In the genomic region with DNA sequence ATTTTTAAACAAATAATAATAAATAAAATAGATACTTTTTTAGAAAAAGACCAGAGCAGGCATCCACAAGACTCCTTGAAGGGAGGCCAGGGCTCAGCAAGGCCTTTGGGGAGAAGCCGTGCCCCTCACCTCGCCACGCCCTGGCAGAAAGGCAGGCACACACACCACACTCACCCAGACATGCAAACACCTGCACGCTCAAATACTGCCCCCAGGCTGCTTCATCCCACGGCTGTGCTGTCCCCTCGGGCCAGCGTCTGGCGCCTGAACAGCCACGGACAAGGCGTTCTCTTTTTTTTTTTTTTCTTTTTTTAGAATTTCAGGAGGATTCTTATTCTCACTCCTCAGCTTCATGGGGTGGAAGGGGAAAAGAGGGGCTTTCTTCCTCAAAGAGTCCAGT, we compare ENCODE assay signal across 11 cellular contexts. TPM values are rescaled to one million over a fixed set of nuclear protein-coding genes. Genes with fewer than 3 reads are reported as not detected.
DNase-seq lines count a peak whose midpoint lies in the region; ATAC-seq and TF ChIP-seq lines count a peak whose summit lies in the region.
"Had no signal": no experiment of that assay in that cellular context is flagged by ENCODE, and none has a peak within 500 bp of the region (broad histone marks: within the 10 kb centered on the region; RNA-seq: fewer than 3 reads in every experiment).

No MANE protein-coding gene starts in this region.

- no peaks in the 10 kb centered on the region for H3K27me3 ChIP-seq in SJSA1 (replicated peaks)
- H3K27me3 ChIP-seq in gastroesophageal sphincter, result no peaks in the 10 kb centered on the region
- no peaks in the 10 kb centered on the region for H3K27me3 ChIP-seq in thoracic aorta (replicated peaks; ENCODE audit: insufficient read depth)
- H3K27me3 ChIP-seq in mesendoderm (ENCODE audit: insufficient read depth, low read length, poor library complexity), result no peaks in the 10 kb centered on the region
- H3K27me3 ChIP-seq in transverse colon, result no peaks in the 10 kb centered on the region

- no peak overlapping the region for H3K4me2 ChIP-seq in mesendoderm (ENCODE audit: low read length)

- H2BK15ac ChIP-seq in mesendoderm (replicated peaks; ENCODE audit: low read depth), result no peak overlapping the region

- H3K36me3 ChIP-seq in SJSA1, result peaks cover 57% of the 10 kb centered on the region
- H3K36me3 ChIP-seq in gastroesophageal sphincter, result no peaks in the 10 kb centered on the region
- H3K36me3 ChIP-seq in thoracic aorta, result no peaks in the 10 kb centered on the region
- H3K36me3 ChIP-seq in mesendoderm (ENCODE audit: control insufficient read depth, insufficient read depth, low read length), result no peaks in the 10 kb centered on the region
- no peaks in the 10 kb centered on the region for H3K36me3 ChIP-seq in transverse colon

- H2BK5ac ChIP-seq in mesendoderm (ENCODE audit: low read length), result no peak overlapping the region

- H3K4me1 Mint-ChIP-seq in activated CD8-positive, alpha-beta T cell treated with anti-CD3 and anti-CD28 coated beads, Interleukin-2, amount 10 ng/mL, durations not matched to agents 7 days and 5 days (ENCODE audit: low read depth), result peaks cover 4% of the 10 kb centered on the region
- H3K4me1 Mint-ChIP-seq in activated CD8-positive, alpha-beta T cell treated with anti-CD3 and anti-CD28 coated beads for 36 hours (ENCODE audit: low read depth), result peaks cover 2% of the 10 kb centered on the region

- no peak for TF ChIP-seq POLR2A in gastroesophageal sphincter (IDR thresholded peaks at IDR 0.05)
- no peak for TF ChIP-seq POLR2A in transverse colon (IDR thresholded peaks at IDR 0.05)

- H3K4ac ChIP-seq in mesendoderm (ENCODE audit: low read depth, low read length), result no peak overlapping the region

- DNase-seq in activated CD8-positive, alpha-beta T cell treated with anti-CD3 and anti-CD28 coated beads, Interleukin-2, amount 10 ng/mL, durations not matched to agents 7 days and 5 days, result no peak
- no peak for DNase-seq in activated CD8-positive, alpha-beta T cell treated with anti-CD3 and anti-CD28 coated beads for 36 hours
- no peak for DNase-seq in SJSA1 (ENCODE audit: low read depth in 1 of 2, low spot score in 2 of 2)
- no peak for DNase-seq in thoracic aorta (ENCODE audit: low spot score)
- DNase-seq in mesendoderm, result no peak
- no peak for DNase-seq in transverse colon
- no peak for DNase-seq in activated CD4-positive, alpha-beta T cell treated with anti-CD3 and anti-CD28 coated beads for 48 hours
- DNase-seq: activated effector memory CD4-positive, alpha-beta T cell treated with Interleukin-2 at 50 U/mL for 16 hours; KG1 had no signal

- no peak overlapping the region for H2AK5ac ChIP-seq in mesendoderm (ENCODE audit: low read length)

- no peak overlapping the region for H3K27ac ChIP-seq in SJSA1
- H3K27ac ChIP-seq in gastroesophageal sphincter, result peak overlapping the region in 3 of 4 donors; percentile 88 to 96 (median 94)
- H3K27ac ChIP-seq in thoracic aorta, result peak overlapping the region; percentile 90 to 91
- no peak overlapping the region for H3K27ac ChIP-seq in mesendoderm (ENCODE audit: low read depth, low read length)
- H3K27ac ChIP-seq in transverse colon, result no peak overlapping the region
- H3K27ac ChIP-seq: parathyroid adenoma had no signal

- CTCF ChIA-PET in activated CD8-positive, alpha-beta T cell treated with anti-CD3 and anti-CD28 coated beads, Interleukin-2, amount 10 ng/mL, durations not matched to agents 7 days and 5 days (lab: Charles Lee), result interaction anchor here (1.1 to 5.2 kb wide), 6 partner anchors 9 to 454 kb away, joined by 3 to 27 read pairs (median 7); no protein-coding TSS in a partner anchor
- CTCF ChIA-PET in activated CD8-positive, alpha-beta T cell treated with anti-CD3 and anti-CD28 coated beads for 36 hours (lab: Charles Lee), result interaction anchor here (0.8 to 5.3 kb wide), 4 partner anchors 8 to 218 kb away, joined by 3 to 28 read pairs (median 13); no protein-coding TSS in a partner anchor

- ATAC-seq in activated CD8-positive, alpha-beta T cell treated with anti-CD3 and anti-CD28 coated beads, Interleukin-2, amount 10 ng/mL, durations not matched to agents 7 days and 5 days, result no peak
- no peak for ATAC-seq in activated CD8-positive, alpha-beta T cell treated with anti-CD3 and anti-CD28 coated beads for 36 hours
- no peak for ATAC-seq in gastroesophageal sphincter
- ATAC-seq in thoracic aorta (ENCODE audit: insufficient number of reproducible peaks, low FRiP score, low read depth), result no peak

- H3K23ac ChIP-seq in mesendoderm (ENCODE audit: low read length), result no peak overlapping the region

- POLR2A ChIA-PET in activated CD8-positive, alpha-beta T cell treated with anti-CD3 and anti-CD28 coated beads, Interleukin-2, amount 10 ng/mL, durations not matched to agents 7 days and 5 days (lab: Charles Lee), result no interaction called here
- POLR2A ChIA-PET in activated CD8-positive, alpha-beta T cell treated with anti-CD3 and anti-CD28 coated beads for 36 hours (lab: Charles Lee), result interaction anchor here (0.6 to 1.2 kb wide), 3 partner anchors 74 to 216 kb away, joined by 3 to 4 read pairs (median 3); no protein-coding TSS in a partner anchor

- intact Hi-C loops in activated CD8-positive, alpha-beta T cell treated with anti-CD3 and anti-CD28 coated beads for 36 hours (cut with micrococcal nuclease), result no loop called here
- intact Hi-C loops in transverse colon (cut with DNase I; ENCODE audit: low total_unique reads), result no loop called here

- H3K36me3 Mint-ChIP-seq in activated CD8-positive, alpha-beta T cell treated with anti-CD3 and anti-CD28 coated beads, Interleukin-2, amount 10 ng/mL, durations not matched to agents 7 days and 5 days (ENCODE audit: low read depth), result no peaks in the 10 kb centered on the region
- H3K36me3 Mint-ChIP-seq in activated CD8-positive, alpha-beta T cell treated with anti-CD3 and anti-CD28 coated beads for 36 hours (ENCODE audit: low read depth), result no peaks in the 10 kb centered on the region

- H3K18ac ChIP-seq in mesendoderm (ENCODE audit: low read length), result no peak overlapping the region

- H3K9me3 Mint-ChIP-seq in activated CD8-positive, alpha-beta T cell treated with anti-CD3 and anti-CD28 coated beads, Interleukin-2, amount 10 ng/mL, durations not matched to agents 7 days and 5 days (ENCODE audit: insufficient read depth), result no peaks in the 10 kb centered on the region
- no peaks in the 10 kb centered on the region for H3K9me3 Mint-ChIP-seq in activated CD8-positive, alpha-beta T cell treated with anti-CD3 and anti-CD28 coated beads for 36 hours

- H3K27me3 Mint-ChIP-seq in activated CD8-positive, alpha-beta T cell treated with anti-CD3 and anti-CD28 coated beads, Interleukin-2, amount 10 ng/mL, durations not matched to agents 7 days and 5 days (ENCODE audit: low read depth), result peaks cover 4% of the 10 kb centered on the region
- no peaks in the 10 kb centered on the region for H3K27me3 Mint-ChIP-seq in activated CD8-positive, alpha-beta T cell treated with anti-CD3 and anti-CD28 coated beads for 36 hours

- H4K5ac ChIP-seq in mesendoderm (ENCODE audit: low read length), result no peak overlapping the region

- H3K9me3 ChIP-seq in SJSA1 (replicated peaks) (peaks cover 6% of the 10 kb centered on the region), gastroesophageal sphincter (no peaks in the 10 kb centered on the region), thoracic aorta (no peaks in the 10 kb centered on the region), transverse colon (no peaks in the 10 kb centered on the region)

- H4K8ac ChIP-seq in mesendoderm (ENCODE audit: low read depth, low read length), result no peak overlapping the region

- H3K4me3 Mint-ChIP-seq in activated CD8-positive, alpha-beta T cell treated with anti-CD3 and anti-CD28 coated beads, Interleukin-2, amount 10 ng/mL, durations not matched to agents 7 days and 5 days, result peak overlapping the region; percentile 22
- H3K4me3 Mint-ChIP-seq in activated CD8-positive, alpha-beta T cell treated with anti-CD3 and anti-CD28 coated beads for 36 hours, result no peak overlapping the region

- H3K79me2 ChIP-seq in mesendoderm (ENCODE audit: control insufficient read depth, insufficient read depth, low read length), result no peaks in the 10 kb centered on the region
- H3K79me2 ChIP-seq: parathyroid adenoma had no signal

- 71 to 86% methylated on average over 6 to 10 of the region's 10 CpGs for WGBS in gastroesophageal sphincter (ENCODE audit: low coverage in 1 of 2), 2 donors
- no CpG with 5 or more reads among the region's 10 CpGs for WGBS in mesendoderm (ENCODE audit: extremely low coverage, insufficient coverage, low lambda C conversion rate)
- whole genome bisulfite sequencing in transverse colon (ENCODE audit: low coverage in 1 of 2), 2 donors, result 93% methylated on average over 10 of the region's 10 CpGs; no CpG with 5 or more reads in 1 of the 2 donors

- no peak overlapping the region for H3K9ac ChIP-seq in mesendoderm (ENCODE audit: low read length)
- H3K9ac ChIP-seq: parathyroid adenoma had no signal

- no peak overlapping the region for H3K27ac Mint-ChIP-seq in activated CD8-positive, alpha-beta T cell treated with anti-CD3 and anti-CD28 coated beads, Interleukin-2, amount 10 ng/mL, durations not matched to agents 7 days and 5 days
- H3K27ac Mint-ChIP-seq in activated CD8-positive, alpha-beta T cell treated with anti-CD3 and anti-CD28 coated beads for 36 hours, result no peak overlapping the region

- TF ChIP-seq EP300 in gastroesophageal sphincter (IDR thresholded peaks at IDR 0.05) (no peak), transverse colon (IDR thresholded peaks at IDR 0.05; ENCODE audit: low read depth) (no peak)

- no peak overlapping the region for H3K56ac ChIP-seq in mesendoderm (ENCODE audit: low read length)

- in situ Hi-C loops in transverse colon (cut with MboI; ENCODE audit: low pct_ligation_motif_present in 1 of 4, low pct_unique_long_range_greater_than_20kb in 1 of 4, low sequenced_read_pairs in 3 of 4), result loop anchor here (10.0 to 25.0 kb wide), 4 partner anchors 55 to 197 kb away; no protein-coding TSS in a partner anchor

- peaks cover 48% of the 10 kb centered on the region for H3K4me1 ChIP-seq in SJSA1 (replicated peaks)
- H3K4me1 ChIP-seq in gastroesophageal sphincter, result peaks cover 4 to 61% (median 29%) of the 10 kb centered on the region in 3 donors
- H3K4me1 ChIP-seq in thoracic aorta (ENCODE audit: control insufficient read depth in 1 of 2, low read depth in 2 of 2), result peaks cover 35 to 59% of the 10 kb centered on the region in 2 donors
- peaks cover 3% of the 10 kb centered on the region for H3K4me1 ChIP-seq in mesendoderm (ENCODE audit: control insufficient read depth, low read depth, low read length)
- H3K4me1 ChIP-seq in transverse colon, result peaks cover 6 to 25% (median 14%) of the 10 kb centered on the region in 4 donors
- H3K4me1 ChIP-seq: parathyroid adenoma had no signal

- peak overlapping the region; percentile 91 for H3K4me3 ChIP-seq in SJSA1
- H3K4me3 ChIP-seq in gastroesophageal sphincter, result peak overlapping the region in 1 of 2 donors; percentile 93
- peak overlapping the region; percentile 86 for H3K4me3 ChIP-seq in thoracic aorta
- no peak overlapping the region for H3K4me3 ChIP-seq in mesendoderm (ENCODE audit: low read length)
- H3K4me3 ChIP-seq in transverse colon, result peak overlapping the region in 2 of 4 donors; percentile 80 to 94

- H2BK120ac ChIP-seq in mesendoderm (ENCODE audit: low read depth, low read length), result no peak overlapping the region

- H3K79me1 ChIP-seq in mesendoderm (ENCODE audit: low read length), result no peaks in the 10 kb centered on the region

- TF ChIP-seq CTCF in activated CD8-positive, alpha-beta T cell treated with anti-CD3 and anti-CD28 coated beads for 36 hours (IDR thresholded peaks at IDR 0.05), result no peak
- TF ChIP-seq CTCF in gastroesophageal sphincter (IDR thresholded peaks at IDR 0.05), result no peak
- TF ChIP-seq CTCF in thoracic aorta (IDR thresholded peaks at IDR 0.05), result no peak
- no peak for TF ChIP-seq CTCF in transverse colon (IDR thresholded peaks at IDR 0.05)

RNA-seq across cellular contexts. Expression of a gene that starts 1.5 kb away (rescaled TPM):
- 1 to 10 TPM; 3.8 to 4.5 TPM for total RNA-seq in activated CD8-positive, alpha-beta T cell treated with anti-CD3 and anti-CD28 coated beads, Interleukin-2, amount 10 ng/mL, durations not matched to agents 7 days and 5 days
- 10 to 100 TPM; 10.3 to 13.9 TPM for total RNA-seq in activated CD8-positive, alpha-beta T cell treated with anti-CD3 and anti-CD28 coated beads for 36 hours
- 139 and 161 TPM in 2 replicates for total RNA-seq in SJSA1 (2014; rRNA removed; shearing (Covaris generic))
- total RNA-seq in gastroesophageal sphincter (10 to 100 TPM; 41.6 to 81.6 (median 60.5) TPM), thoracic aorta (100 to 1,000 TPM; 368 to 393 TPM), transverse colon (10 to 100 TPM; 19.5 to 96.9 (median 31.6) TPM)
- polyA plus RNA-seq in mesendoderm (2013, experiment 1 of 2), result 14.4 TPM
- polyA plus RNA-seq in mesendoderm (2013, experiment 2 of 2), result 13.9 TPM

RNA-seq across cellular contexts. Expression of a gene that starts 27.5 kb away (rescaled TPM):
- not detected for total RNA-seq in activated CD8-positive, alpha-beta T cell treated with anti-CD3 and anti-CD28 coated beads, Interleukin-2, amount 10 ng/mL, durations not matched to agents 7 days and 5 days
- not detected for total RNA-seq in activated CD8-positive, alpha-beta T cell treated with anti-CD3 and anti-CD28 coated beads for 36 hours
- total RNA-seq in SJSA1 (2014; rRNA removed; shearing (Covaris generic)), result 1.8 and 3.0 TPM in 2 replicates
- total RNA-seq in gastroesophageal sphincter (10 to 100 TPM; 11.5 to 22.1 (median 14.7) TPM), thoracic aorta (10 to 100 TPM; 20.8 to 45.4 TPM), transverse colon (1 to 10 TPM; 1.2 to 7.6 (median 5.9) TPM)
- 1.4 TPM for polyA plus RNA-seq in mesendoderm (2013, experiment 1 of 2)
- 2.3 TPM for polyA plus RNA-seq in mesendoderm (2013, experiment 2 of 2)

Comparison
In these comparisons a context has a peak if more than half of its experiments do, and no peak if none do; other contexts are left out.
1. H3K27ac ChIP-seq: peak in gastroesophageal sphincter (3 of 4) and thoracic aorta (2 of 2); none in SJSA1 (single experiment), mesendoderm (single experiment) and transverse colon (0 of 4).